Comparison of ENCODE assay signal across 17 cellular contexts in the genomic region with DNA sequence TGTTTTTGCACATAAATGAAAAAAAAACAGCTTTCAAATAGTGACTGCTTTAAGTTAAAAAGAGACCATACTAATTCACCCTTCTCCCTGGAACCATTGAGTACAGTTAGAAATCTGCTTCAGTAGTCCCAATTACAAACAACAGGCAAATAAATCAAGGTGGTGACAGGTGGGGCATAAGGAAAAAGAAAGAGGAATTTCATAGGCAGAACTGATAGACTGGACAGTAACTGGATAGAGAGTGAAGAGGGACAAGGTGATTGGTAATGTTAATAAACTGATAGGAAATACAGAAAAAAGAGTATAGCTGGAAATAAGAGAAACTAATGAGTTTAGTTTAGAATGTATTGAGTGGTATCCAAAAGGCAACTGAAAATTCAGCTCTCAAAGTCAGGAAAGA. TPM values are rescaled to one million over a fixed set of nuclear protein-coding genes. Genes with fewer than 3 reads are reported as not detected.
DNase-seq lines count a peak whose midpoint lies in the region; ATAC-seq, FAIRE-seq and TF ChIP-seq lines count a peak whose summit lies in the region.
"Had no signal": no experiment of that assay in that cellular context is flagged by ENCODE, and none has a peak within 500 bp of the region (broad histone marks: within the 10 kb centered on the region; RNA-seq: fewer than 3 reads in every experiment).

No MANE protein-coding gene starts in this region.

- H3K36me3 Mint-ChIP-seq in activated naive CD4-positive, alpha-beta T cell treated with anti-CD3 and anti-CD28 coated beads for 36 hours (ENCODE audit: low read depth): no peaks in the 10 kb centered on the region

- H3K9me3 ChIP-seq in liver (ENCODE audit: control insufficient read depth in 4 of 4, low read length in 3 of 4) (no peaks in the 10 kb centered on the region), HepG2 (ENCODE audit: low read length) (no peaks in the 10 kb centered on the region), GM12878 (replicated peaks; ENCODE audit: control insufficient read depth, insufficient read depth, low read length) (peaks cover 1% of the 10 kb centered on the region; the same call in 1 of the 3 replicates), right lobe of liver (no peaks in the 10 kb centered on the region), BE2C (no peaks in the 10 kb centered on the region), Peyer's patch (peaks cover 0 to 8% (median 0%) of the 10 kb centered on the region in 4 donors)

- H3K9me3 Mint-ChIP-seq in activated naive CD4-positive, alpha-beta T cell treated with anti-CD3 and anti-CD28 coated beads for 36 hours: peaks cover 2% of the 10 kb centered on the region

- peaks cover 4% of the 10 kb centered on the region for H3K4me1 Mint-ChIP-seq in activated naive CD4-positive, alpha-beta T cell treated with anti-CD3 and anti-CD28 coated beads for 36 hours (ENCODE audit: low read depth)
- H3K4me1 Mint-ChIP-seq: IgD-negative memory B cell had no signal

- no peak overlapping the region for H3K4me3 ChIP-seq in liver (ENCODE audit: low read depth in 1 of 3, low read length in 3 of 3)
- H3K4me3 ChIP-seq in HepG2 (replicated peaks in 1 of 3; ENCODE audit: insufficient read depth in 1 of 3, low read depth in 2 of 3, low read length in 3 of 3): no peak overlapping the region
- H3K4me3 ChIP-seq in GM12878: no peak overlapping the region
- H3K4me3 ChIP-seq in right lobe of liver: no peak overlapping the region
- no peak overlapping the region for H3K4me3 ChIP-seq in BE2C (ENCODE audit: low read depth, low read length)
- H3K4me3 ChIP-seq in Peyer's patch: no peak overlapping the region

- intact Hi-C loops in HepG2 (cut with micrococcal nuclease; ENCODE audit: unreplicated experiment): no loop called here
- intact Hi-C loops in GM12878 (cut with micrococcal nuclease; ENCODE audit: unreplicated experiment): no loop called here
- intact Hi-C loops in right lobe of liver (cut with DNase I): no loop called here
- intact Hi-C loops in activated naive CD4-positive, alpha-beta T cell treated with anti-CD3 and anti-CD28 coated beads for 36 hours (cut with micrococcal nuclease): no loop called here

- POLR2A ChIA-PET in HepG2 (lab: Yijun Ruan, JAX) (no interaction called here), GM12878 (lab: Charles Lee) (no interaction called here)

- in situ Hi-C loops in HepG2 (cut with HindIII; ENCODE audit: extremely low pct_ligation_motif_present, low pct_unique_long_range_greater_than_20kb) (no loop called here), GM12878 (cut with MboI) (no loop called here)

- RAD21 ChIA-PET in GM12878 (lab: Charles Lee; ENCODE audit: unreplicated experiment): interaction anchor here (1.2 kb wide), 1 partner anchor 41 kb away, joined by 3 read pairs; no protein-coding TSS in a partner anchor

- peaks cover 3 to 40% (median 26%) of the 10 kb centered on the region in 4 donors for H3K4me1 ChIP-seq in liver (ENCODE audit: control insufficient read depth in 4 of 4, insufficient read depth in 4 of 4, low read length in 3 of 4)
- H3K4me1 ChIP-seq in HepG2 (ENCODE audit: insufficient read depth, low read length): peaks cover 14% of the 10 kb centered on the region
- no peaks in the 10 kb centered on the region for H3K4me1 ChIP-seq in GM12878 (ENCODE audit: control insufficient read depth, insufficient read depth, low read length)
- H3K4me1 ChIP-seq in right lobe of liver: peaks cover 0 to 39% (median 14%) of the 10 kb centered on the region in 4 donors
- no peaks in the 10 kb centered on the region for H3K4me1 ChIP-seq in BE2C
- no peaks in the 10 kb centered on the region for H3K4me1 ChIP-seq in Peyer's patch

- H3K27me3 ChIP-seq in liver (ENCODE audit: control insufficient read depth in 4 of 4, insufficient read depth in 4 of 4, low read length in 3 of 4) (no peaks in the 10 kb centered on the region), HepG2 (ENCODE audit: control insufficient read depth in 1 of 2, insufficient read depth in 2 of 2, low read length in 2 of 2) (no peaks in the 10 kb centered on the region), GM12878 (replicated peaks in 1 of 2; ENCODE audit: control insufficient read depth in 2 of 2, insufficient read depth in 2 of 2, low read length in 1 of 2) (no peaks in the 10 kb centered on the region), right lobe of liver (no peaks in the 10 kb centered on the region), BE2C (no peaks in the 10 kb centered on the region), Peyer's patch (no peaks in the 10 kb centered on the region)

- no peak overlapping the region for H3K27ac Mint-ChIP-seq in activated naive CD4-positive, alpha-beta T cell treated with anti-CD3 and anti-CD28 coated beads for 36 hours
- H3K27ac Mint-ChIP-seq: CD4-positive, alpha-beta T cell; IgD-negative memory B cell had no signal

- H2AFZ ChIP-seq in HepG2 (ENCODE audit: low read length) (no peak overlapping the region), GM12878 (ENCODE audit: control insufficient read depth, low read depth, low read length) (no peak overlapping the region)

- no peak overlapping the region for H3K4me2 ChIP-seq in HepG2 (ENCODE audit: low read depth, low read length)
- no peak overlapping the region for H3K4me2 ChIP-seq in GM12878 (ENCODE audit: control insufficient read depth, insufficient read depth)

- SMC1A ChIA-PET in GM12878 (lab: Charles Lee; ENCODE audit: uncharacterized antibody, unreplicated experiment): interaction anchor here (2.9 kb wide), 1 partner anchor 15 kb away, joined by 9 read pairs; no protein-coding TSS in a partner anchor

- no peaks in the 10 kb centered on the region for H4K20me1 ChIP-seq in HepG2 (ENCODE audit: insufficient read depth, low read length)
- no peaks in the 10 kb centered on the region for H4K20me1 ChIP-seq in GM12878 (ENCODE audit: control insufficient read depth, insufficient read depth)

- CTCF ChIA-PET in HepG2 (lab: Yijun Ruan, JAX; ENCODE audit: low intra/inter-chr PET ratio, low total read pairs): no interaction called here
- CTCF ChIA-PET in GM12878 (lab: Yijun Ruan, JAX): no interaction called here
- CTCF ChIA-PET in activated naive CD4-positive, alpha-beta T cell treated with anti-CD3 and anti-CD28 coated beads for 36 hours (lab: Charles Lee): no interaction called here

- H3K27ac ChIP-seq in liver (ENCODE audit: low read depth in 1 of 2, low read length in 2 of 2) (peak overlapping the region; percentile 10 to 16), HepG2 (ENCODE audit: extremely low read length, insufficient read depth, low read length) (no peak overlapping the region), GM12878 (ENCODE audit: control insufficient read depth, insufficient read depth) (no peak overlapping the region), right lobe of liver (peak overlapping the region in 2 of 3 donors; percentile 42 to 72), Peyer's patch (no peak overlapping the region)

- DNase-seq in HepG2 (ENCODE audit: low spot score) (no peak), GM12878 (ENCODE audit: low read depth, low spot score) (no peak), right lobe of liver (no peak), BE2C (no peak), Peyer's patch (no peak)
- no peak for DNase-seq in activated naive CD4-positive, alpha-beta T cell treated with anti-CD3 and anti-CD28 coated beads for 36 hours
- DNase-seq: 8988T; ACHN; C1 segment of cervical spinal cord; Calu3; CD4-positive, alpha-beta T cell; DMS79 had no signal

- no peak for FAIRE-seq in HepG2 (lab: Jason Lieb, UNC)
- FAIRE-seq in GM12878 (lab: Jason Lieb, UNC): peak; percentile 31
- FAIRE-seq: GM12891 had no signal

- peaks cover 0 to 3% (median 1%) of the 10 kb centered on the region in 4 donors for H3K36me3 ChIP-seq in liver (ENCODE audit: control insufficient read depth in 4 of 4, insufficient read depth in 3 of 4, low read depth in 1 of 4, low read length in 3 of 4)
- no peaks in the 10 kb centered on the region for H3K36me3 ChIP-seq in HepG2 (replicated peaks in 1 of 2; ENCODE audit: control insufficient read depth in 1 of 2, insufficient read depth in 2 of 2, low read length in 2 of 2)
- no peaks in the 10 kb centered on the region for H3K36me3 ChIP-seq in GM12878 (ENCODE audit: control insufficient read depth in 2 of 2, insufficient read depth in 2 of 2, low read length in 1 of 2)
- no peaks in the 10 kb centered on the region for H3K36me3 ChIP-seq in right lobe of liver
- H3K36me3 ChIP-seq in BE2C: no peaks in the 10 kb centered on the region
- H3K36me3 ChIP-seq in Peyer's patch: no peaks in the 10 kb centered on the region

- H3K79me2 ChIP-seq in HepG2 (ENCODE audit: insufficient read depth, low read length) (no peaks in the 10 kb centered on the region), GM12878 (ENCODE audit: control insufficient read depth, insufficient read depth, low read length) (no peaks in the 10 kb centered on the region)

- no peak for TF ChIP-seq CTCF in liver (IDR thresholded peaks at IDR 0.05; ENCODE audit: low read depth, low read length, missing input control)
- no peak for TF ChIP-seq CTCF in HepG2 (CRISPR knock-in tag; IDR thresholded peaks at IDR 0.05)
- TF ChIP-seq CTCF in GM12878 (IDR thresholded peaks at IDR 0.05 in 2 of 3, conservative IDR thresholded peaks at IDR 0.05 in 1 of 3; ENCODE audit: control insufficient read depth in 2 of 3, extremely low read depth in 1 of 3, insufficient read depth in 1 of 3, low read depth in 3 of 3, low read length in 3 of 3): no peak
- TF ChIP-seq CTCF in right lobe of liver (IDR thresholded peaks at IDR 0.05): no peak
- no peak for TF ChIP-seq CTCF in BE2C (IDR thresholded peaks at IDR 0.05; ENCODE audit: low read depth, low read length)
- TF ChIP-seq CTCF in Peyer's patch (IDR thresholded peaks at IDR 0.05): no peak

- TF ChIP-seq EP300 in HepG2 (IDR thresholded peaks at IDR 0.05; ENCODE audit: low read depth in 2 of 2, low read length in 2 of 2): no peak
- TF ChIP-seq EP300 in HepG2 (CRISPR knock-in tag; IDR thresholded peaks at IDR 0.05; ENCODE audit: borderline replicate concordance): no peak
- no peak for TF ChIP-seq EP300 in GM12878 (IDR thresholded peaks at IDR 0.05; ENCODE audit: borderline replicate concordance in 1 of 2, control insufficient read depth in 1 of 2, low read depth in 2 of 2, low read length in 2 of 2)

- TF ChIP-seq POLR2A in HepG2 (IDR thresholded peaks at IDR 0.05; ENCODE audit: insufficient read depth in 1 of 2, low read depth in 2 of 2, low read length in 2 of 2): no peak
- TF ChIP-seq POLR2A in GM12878 (IDR thresholded peaks at IDR 0.05; ENCODE audit: low read depth, low read length): no peak
- TF ChIP-seq POLR2A in right lobe of liver (IDR thresholded peaks at IDR 0.05): no peak
- TF ChIP-seq POLR2A in Peyer's patch (IDR thresholded peaks at IDR 0.05): no peak

- no peak for ATAC-seq in HepG2
- no peak for ATAC-seq in GM12878
- no peak for ATAC-seq in right lobe of liver
- ATAC-seq in HG02588 (IDR thresholded peaks at IDR 0.05; ENCODE audit: unreplicated experiment): no peak
- ATAC-seq: HCT116 had no signal

- H3K9ac ChIP-seq in liver (ENCODE audit: low read depth in 1 of 2, low read length in 2 of 2) (no peak overlapping the region), HepG2 (ENCODE audit: insufficient read depth, low read depth, low read length) (no peak overlapping the region), GM12878 (ENCODE audit: control insufficient read depth, insufficient read depth, low read length) (no peak overlapping the region)

- TF ChIP-seq RAD21 in liver (IDR thresholded peaks at IDR 0.05) (no peak), HepG2 (CRISPR knock-in tag; IDR thresholded peaks at IDR 0.05) (no peak), GM12878 (IDR thresholded peaks at IDR 0.05; ENCODE audit: insufficient read depth, low read depth, low read length) (no peak)

- H3K27me3 Mint-ChIP-seq in activated naive CD4-positive, alpha-beta T cell treated with anti-CD3 and anti-CD28 coated beads for 36 hours (ENCODE audit: low read depth): no peaks in the 10 kb centered on the region
- H3K27me3 Mint-ChIP-seq: CD4-positive, alpha-beta T cell; IgD-negative memory B cell had no signal

- no peak overlapping the region for H3K4me3 Mint-ChIP-seq in activated naive CD4-positive, alpha-beta T cell treated with anti-CD3 and anti-CD28 coated beads for 36 hours
- H3K4me3 Mint-ChIP-seq: CD4-positive, alpha-beta T cell; IgD-negative memory B cell had no signal

- BruUV-seq in HepG2 (replicated peaks; lab: Mats Ljungman, UMichigan): no TSS peak
- BruUV-seq in GM12878 (replicated peaks; lab: Mats Ljungman, UMichigan): no TSS peak

RNA-seq across cellular contexts. Expression of gene SLC41A2, which starts 56.0 kb away (rescaled TPM):
- total RNA-seq in liver (100 to 1,000 TPM in 1 of 2 donors, 1 to 10 TPM in 1; 7.7 to 235 TPM), HepG2 (2016; rRNA removed; fragmentation: Illumina TruSeq; extraction: Trizol) (12.8 and 14.7 TPM in 2 replicates), GM12878 (2014; rRNA removed) (16.8 and 22.5 TPM in 2 replicates), GM12878 (2014; rRNA removed; fragmentation: Illumina TruSeq; extraction: Trizol) (18.2 and 18.8 TPM in 2 replicates), GM12878 (2021) (18.5 and 19.0 TPM in 2 replicates), right lobe of liver (100 to 1,000 TPM in 3 of 6 experiments, 10 to 100 TPM in 3; 64.1 to 115 (median 99.2) TPM), Peyer's patch (100 to 1,000 TPM in 2 of 4 donors, 10 to 100 TPM in 2; 11.6 to 178 (median 114) TPM)
- polyA plus RNA-seq in liver (10 to 100 TPM; 24.7 to 25.7 TPM), HepG2 (2011; rRNA removed) (1.8 and 2.3 TPM in 2 replicates), GM12878 (2011; rRNA removed) (8.3 and 14.2 TPM in 2 replicates), GM12878 (2014; fragmentation: Illumina TruSeq; extraction: Trizol) (14.1 and 17.3 TPM in 2 replicates), GM12878 (2014; fragmentation: Nextera tagmentation; extraction: Ambion mirVana) (1 to 10 TPM; 3.5 to 9.2 TPM), GM12878 (2014; rRNA removed) (5.7 and 13.0 TPM in 2 replicates), GM12878 (2016; fragmentation: Nextera tagmentation; extraction: Ambion mirVana) (1 to 10 TPM; 9.3 to 9.5 TPM)
- total RNA-seq in HepG2 (2016; cell fraction: cytosol; rRNA removed; fragmentation: Illumina TruSeq; extraction: Trizol; ENCODE audit: low read depth): 31.7 and 33.7 TPM in 2 replicates
- total RNA-seq in HepG2 (2016; cell fraction: insoluble cytoplasmic fraction; rRNA removed; fragmentation: Illumina TruSeq; extraction: Trizol): 11.6 and 15.0 TPM in 2 replicates
- total RNA-seq in HepG2 (2016; cell fraction: membrane; rRNA removed; fragmentation: Illumina TruSeq; extraction: Trizol): 17.1 and 21.1 TPM in 2 replicates
- 16.4 and 18.7 TPM in 2 replicates for total RNA-seq in HepG2 (2016; cell fraction: nucleus; rRNA removed; fragmentation: Illumina TruSeq; extraction: Trizol)
- 1.1 and 1.8 TPM in 2 replicates for polyA plus RNA-seq in HepG2 (2011; cell fraction: cytosol; rRNA removed)
- polyA plus RNA-seq in HepG2 (2011; cell fraction: nucleus; rRNA removed): 0.87 and 1.7 TPM in 2 replicates
- polyA plus RNA-seq in HepG2 (2012): 2.7 and 3.3 TPM in 2 replicates
- 1.3 and 2.5 TPM in 2 replicates for polyA plus RNA-seq in HepG2 (2016; cell fraction: cytosol; fragmentation: Illumina TruSeq; extraction: Trizol; ENCODE audit: low read depth)
- polyA plus RNA-seq in HepG2 (2016; cell fraction: insoluble cytoplasmic fraction; fragmentation: Illumina TruSeq; extraction: Trizol; ENCODE audit: low read depth): 4.1 and 5.4 TPM in 2 replicates
- 3.6 and 4.1 TPM in 2 replicates for polyA plus RNA-seq in HepG2 (2016; cell fraction: membrane; fragmentation: Illumina TruSeq; extraction: Trizol; ENCODE audit: low read depth)
- 7.4 and 9.8 TPM in 2 replicates for polyA plus RNA-seq in HepG2 (2016; cell fraction: nucleus; fragmentation: Illumina TruSeq; extraction: Trizol; ENCODE audit: insufficient read depth, low read depth)
- polyA minus RNA-seq in HepG2 (2011; rRNA and poly(A)+ RNA removed; ENCODE audit: low replicate concordance): 4.2 and 6.5 TPM in 2 replicates
- polyA minus RNA-seq in HepG2 (2011; cell fraction: cytosol; rRNA and poly(A)+ RNA removed): 4.3 and 4.8 TPM in 2 replicates
- 8.4 and 10.4 TPM in 2 replicates for polyA minus RNA-seq in HepG2 (2011; cell fraction: nucleus; rRNA and poly(A)+ RNA removed)
- total RNA-seq in GM12878 (2013; cell fraction: nucleolus; rRNA removed): 149 and 169 TPM in 2 replicates
- 4.8 TPM for polyA plus RNA-seq in GM12878 (2011; ENCODE audit: low read depth)
- 3.5 and 4.7 TPM in 2 replicates for polyA plus RNA-seq in GM12878 (2011; cell fraction: cytosol; rRNA removed)
- 5.1 and 6.5 TPM in 2 replicates for polyA plus RNA-seq in GM12878 (2011; cell fraction: nucleus; rRNA removed)
- 5.6 and 7.1 TPM in 2 replicates for polyA plus RNA-seq in GM12878 (2012)
- 18.0 and 21.1 TPM in 2 replicates for polyA minus RNA-seq in GM12878 (2011; rRNA and poly(A)+ RNA removed)
- 7.6 and 11.1 TPM in 2 replicates for polyA minus RNA-seq in GM12878 (2011; cell fraction: cytosol; rRNA and poly(A)+ RNA removed)
- polyA minus RNA-seq in GM12878 (2011; cell fraction: nucleus; rRNA and poly(A)+ RNA removed): 14.1 and 26.4 TPM in 2 replicates
- not detected for polyA plus RNA-seq in BE2C (2012; ENCODE audit: insufficient read depth, insufficient read length, low read depth)
- total RNA-seq in activated naive CD4-positive, alpha-beta T cell treated with anti-CD3 and anti-CD28 coated beads for 36 hours: 1 to 10 TPM; 2.7 to 3.5 TPM

Comparison
In these comparisons a context has a peak if more than half of its experiments do, and no peak if none do; other contexts are left out.
1. H3K27ac ChIP-seq: peak in liver (2 of 2) and right lobe of liver (2 of 3); none in HepG2 (single experiment), GM12878 (single experiment) and Peyer's patch (0 of 4).